ENCODE assay signal across 5 cellular contexts in the genomic region with DNA sequence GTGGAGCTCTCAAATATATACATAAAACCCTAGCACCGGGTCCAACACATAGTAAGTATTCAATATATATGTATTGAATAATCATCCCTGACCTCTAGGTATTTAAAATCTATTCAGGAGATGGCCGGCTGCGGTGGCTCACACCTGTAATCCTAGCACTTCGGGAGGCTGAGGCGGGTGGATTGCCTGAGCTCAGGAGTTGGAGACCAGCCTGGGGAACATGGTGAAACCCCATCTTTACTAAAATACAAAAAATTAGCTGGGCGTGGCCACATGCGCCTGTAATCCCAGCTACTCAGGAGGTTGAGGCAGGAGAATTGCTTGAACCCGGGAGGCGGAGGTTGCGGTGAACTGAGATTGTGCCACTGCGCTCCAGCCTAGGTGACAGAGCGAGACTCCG. TPM values are rescaled to one million over a fixed set of nuclear protein-coding genes. Genes with fewer than 3 reads are reported as not detected.
DNase-seq lines count a peak whose midpoint lies in the region; ATAC-seq, FAIRE-seq and TF ChIP-seq lines count a peak whose summit lies in the region.
"Not testable (repeated sequence)": the region's sequence is repeated elsewhere in the genome, so short reads cannot be mapped to it uniquely, and the experiment has no call there.

No MANE protein-coding gene starts in this region.

- H3K4me1 Mint-ChIP-seq in IgD-negative memory B cell: peaks cover 30 to 34% (median 31%) of the 10 kb centered on the region in 3 donors
- H3K4me1 Mint-ChIP-seq in activated CD8-positive, alpha-beta T cell treated with anti-CD3 and anti-CD28 coated beads, Interleukin-2, amount 10 ng/mL, durations not matched to agents 7 days and 5 days (ENCODE audit: low read depth): peaks cover 45% of the 10 kb centered on the region

- in situ Hi-C loops in HepG2 (cut with HindIII; ENCODE audit: extremely low pct_ligation_motif_present, low pct_unique_long_range_greater_than_20kb): loop anchor here (5.0 kb wide), 1 partner anchor 779 kb away; no protein-coding TSS in a partner anchor

- H3K27me3 Mint-ChIP-seq in IgD-negative memory B cell; activated CD8-positive, alpha-beta T cell treated with anti-CD3 and anti-CD28 coated beads, Interleukin-2, amount 10 ng/mL, durations not matched to agents 7 days and 5 days (ENCODE audit: low read depth): not testable (repeated sequence)

- TF ChIP-seq POLR2A in HepG2 (IDR thresholded peaks at IDR 0.05; ENCODE audit: insufficient read depth in 1 of 2, low read depth in 2 of 2, low read length in 2 of 2); prostate gland (IDR thresholded peaks at IDR 0.05): not testable (repeated sequence)

- WGBS in HepG2 (ENCODE audit: low lambda C conversion rate): 79% methylated on average over 13 of the region's 13 CpGs
- 78% methylated on average over 13 of the region's 13 CpGs for WGBS in prostate gland

- intact Hi-C loops in HepG2 (cut with micrococcal nuclease; ENCODE audit: unreplicated experiment); prostate gland (cut with DNase I): not testable (repeated sequence)

- BruUV-seq in HepG2 (replicated peaks; lab: Mats Ljungman, UMichigan): not testable (repeated sequence)

- not testable (repeated sequence) for TF ChIP-seq RAD21 in HepG2 (CRISPR knock-in tag; IDR thresholded peaks at IDR 0.05)

- not testable (repeated sequence) for H3K9me3 Mint-ChIP-seq in IgD-negative memory B cell; activated CD8-positive, alpha-beta T cell treated with anti-CD3 and anti-CD28 coated beads, Interleukin-2, amount 10 ng/mL, durations not matched to agents 7 days and 5 days (ENCODE audit: insufficient read depth)

- H3K27ac ChIP-seq in coronary artery (peak overlapping the region in 1 of 2 donors; percentile 98), prostate gland (peak overlapping the region; percentile 47 to 98)
- not testable (repeated sequence) for H3K27ac ChIP-seq in HepG2 (ENCODE audit: extremely low read length, insufficient read depth, low read length)

- not testable (repeated sequence) for TF ChIP-seq EP300 in HepG2 (IDR thresholded peaks at IDR 0.05; ENCODE audit: low read depth in 2 of 2, low read length in 2 of 2); HepG2 (CRISPR knock-in tag; IDR thresholded peaks at IDR 0.05; ENCODE audit: borderline replicate concordance)

- CTCF ChIA-PET in activated CD8-positive, alpha-beta T cell treated with anti-CD3 and anti-CD28 coated beads, Interleukin-2, amount 10 ng/mL, durations not matched to agents 7 days and 5 days (lab: Charles Lee): interaction anchor here (0.6 to 1.9 kb wide), 7 partner anchors 14 to 74 kb away, joined by 3 to 7 read pairs (median 4); partner anchors contain the start of genes AGPAT1 and FKBPL
- CTCF ChIA-PET in HepG2 (lab: Yijun Ruan, JAX; ENCODE audit: low intra/inter-chr PET ratio, low total read pairs): not testable (repeated sequence)

- DNase-seq in activated CD8-positive, alpha-beta T cell treated with anti-CD3 and anti-CD28 coated beads, Interleukin-2, amount 10 ng/mL, durations not matched to agents 7 days and 5 days; coronary artery (ENCODE audit: low spot score); HepG2 (ENCODE audit: low spot score); prostate gland (ENCODE audit: low spot score): not testable (repeated sequence)

- POLR2A ChIA-PET in activated CD8-positive, alpha-beta T cell treated with anti-CD3 and anti-CD28 coated beads, Interleukin-2, amount 10 ng/mL, durations not matched to agents 7 days and 5 days (lab: Charles Lee): interaction anchor here (0.6 to 6.5 kb wide), 8 partner anchors 10 to 71 kb away, joined by 3 to 45 read pairs (median 5); partner anchors contain the start of genes AGPAT1, ATF6B, FKBPL and RNF5
- POLR2A ChIA-PET in HepG2 (lab: Yijun Ruan, JAX): interaction anchor here (1.2 to 1.3 kb wide), 3 partner anchors 10 to 779 kb away, joined by 6 to 8 read pairs (median 7); partner anchors contain the start of gene AGPAT1

- not testable (repeated sequence) for H3K9me3 ChIP-seq in HepG2 (ENCODE audit: low read length); prostate gland

- H3K4me3 Mint-ChIP-seq in IgD-negative memory B cell: peak overlapping the region; percentile 92 to 99 (median 96)
- peak overlapping the region; percentile 99 for H3K4me3 Mint-ChIP-seq in activated CD8-positive, alpha-beta T cell treated with anti-CD3 and anti-CD28 coated beads, Interleukin-2, amount 10 ng/mL, durations not matched to agents 7 days and 5 days

- not testable (repeated sequence) for H2AFZ ChIP-seq in HepG2 (ENCODE audit: low read length)

- H4K20me1 ChIP-seq in HepG2 (ENCODE audit: insufficient read depth, low read length): not testable (repeated sequence)

- not testable (repeated sequence) for H3K36me3 Mint-ChIP-seq in IgD-negative memory B cell
- peaks cover 37% of the 10 kb centered on the region for H3K36me3 Mint-ChIP-seq in activated CD8-positive, alpha-beta T cell treated with anti-CD3 and anti-CD28 coated beads, Interleukin-2, amount 10 ng/mL, durations not matched to agents 7 days and 5 days (ENCODE audit: low read depth)

- H3K27me3 ChIP-seq in HepG2 (ENCODE audit: control insufficient read depth in 1 of 2, insufficient read depth in 2 of 2, low read length in 2 of 2); prostate gland (replicated peaks; ENCODE audit: insufficient read depth): not testable (repeated sequence)

- not testable (repeated sequence) for TF ChIP-seq CTCF in coronary artery (IDR thresholded peaks at IDR 0.05); HepG2 (CRISPR knock-in tag; IDR thresholded peaks at IDR 0.05); prostate gland (IDR thresholded peaks at IDR 0.05)

- H3K4me3 ChIP-seq in coronary artery (peak overlapping the region; percentile 93), HepG2 (replicated peaks in 1 of 3; ENCODE audit: insufficient read depth in 1 of 3, low read depth in 2 of 3, low read length in 3 of 3) (peak overlapping the region in 1 of 3 experiments; percentile 42; a peak in 1 of 6 replicates)
- not testable (repeated sequence) for H3K4me3 ChIP-seq in prostate gland

- H3K4me2 ChIP-seq in HepG2 (ENCODE audit: low read depth, low read length): peak overlapping the region; percentile 33

- H3K36me3 ChIP-seq in HepG2 (replicated peaks in 1 of 2; ENCODE audit: control insufficient read depth in 1 of 2, insufficient read depth in 2 of 2, low read length in 2 of 2); prostate gland: not testable (repeated sequence)

- peaks cover 15% of the 10 kb centered on the region for H3K79me2 ChIP-seq in HepG2 (ENCODE audit: insufficient read depth, low read length)

- H3K27ac Mint-ChIP-seq in IgD-negative memory B cell: peak overlapping the region; percentile 96 to 99 (median 96)
- peak overlapping the region; percentile 97 for H3K27ac Mint-ChIP-seq in activated CD8-positive, alpha-beta T cell treated with anti-CD3 and anti-CD28 coated beads, Interleukin-2, amount 10 ng/mL, durations not matched to agents 7 days and 5 days

- H3K4me1 ChIP-seq in HepG2 (ENCODE audit: insufficient read depth, low read length): peaks cover 66% of the 10 kb centered on the region
- H3K4me1 ChIP-seq in prostate gland (replicated peaks): not testable (repeated sequence)

- not testable (repeated sequence) for H3K9ac ChIP-seq in HepG2 (ENCODE audit: insufficient read depth, low read depth, low read length)

- ATAC-seq in activated CD8-positive, alpha-beta T cell treated with anti-CD3 and anti-CD28 coated beads, Interleukin-2, amount 10 ng/mL, durations not matched to agents 7 days and 5 days; HepG2: not testable (repeated sequence)

- not testable (repeated sequence) for FAIRE-seq in HepG2 (lab: Jason Lieb, UNC)

RNA-seq across cellular contexts. Expression of gene GPSM3, which starts 0.7 kb away (rescaled TPM):
- polyA plus RNA-seq in IgD-negative memory B cell (156 TPM), HepG2 (2011; rRNA removed) (6.2 and 7.5 TPM in 2 replicates)
- 100 to 1,000 TPM; 216 to 223 TPM for total RNA-seq in activated CD8-positive, alpha-beta T cell treated with anti-CD3 and anti-CD28 coated beads, Interleukin-2, amount 10 ng/mL, durations not matched to agents 7 days and 5 days
- total RNA-seq in HepG2 (2016; rRNA removed; fragmentation: Illumina TruSeq; extraction: Trizol) (0.18 and 0.27 TPM in 2 replicates), prostate gland (1 to 10 TPM; 5.1 to 5.9 TPM)
- total RNA-seq in HepG2 (2016; cell fraction: cytosol; rRNA removed; fragmentation: Illumina TruSeq; extraction: Trizol; ENCODE audit: low read depth): 0.44 and 0.81 TPM in 2 replicates
- 0.22 and 0.37 TPM in 2 replicates for total RNA-seq in HepG2 (2016; cell fraction: insoluble cytoplasmic fraction; rRNA removed; fragmentation: Illumina TruSeq; extraction: Trizol)
- total RNA-seq in HepG2 (2016; cell fraction: membrane; rRNA removed; fragmentation: Illumina TruSeq; extraction: Trizol): 0.56 and 0.86 TPM in 2 replicates
- 0.37 TPM in 1 of 2 replicates, not detected in the other for total RNA-seq in HepG2 (2016; cell fraction: nucleus; rRNA removed; fragmentation: Illumina TruSeq; extraction: Trizol)
- 4.7 and 5.8 TPM in 2 replicates for polyA plus RNA-seq in HepG2 (2011; cell fraction: cytosol; rRNA removed)
- 5.9 and 6.0 TPM in 2 replicates for polyA plus RNA-seq in HepG2 (2011; cell fraction: nucleus; rRNA removed)
- polyA plus RNA-seq in HepG2 (2012): 3.3 and 4.1 TPM in 2 replicates
- 0.46 and 0.87 TPM in 2 replicates for polyA plus RNA-seq in HepG2 (2016; cell fraction: cytosol; fragmentation: Illumina TruSeq; extraction: Trizol; ENCODE audit: low read depth)
- polyA plus RNA-seq in HepG2 (2016; cell fraction: insoluble cytoplasmic fraction; fragmentation: Illumina TruSeq; extraction: Trizol; ENCODE audit: low read depth): 0.22 and 0.38 TPM in 2 replicates
- 0.89 and 1.0 TPM in 2 replicates for polyA plus RNA-seq in HepG2 (2016; cell fraction: membrane; fragmentation: Illumina TruSeq; extraction: Trizol; ENCODE audit: low read depth)
- 0.45 and 0.55 TPM in 2 replicates for polyA plus RNA-seq in HepG2 (2016; cell fraction: nucleus; fragmentation: Illumina TruSeq; extraction: Trizol; ENCODE audit: insufficient read depth, low read depth)
- polyA minus RNA-seq in HepG2 (2011; rRNA and poly(A)+ RNA removed; ENCODE audit: low replicate concordance): 0.42 and 2.7 TPM in 2 replicates
- polyA minus RNA-seq in HepG2 (2011; cell fraction: cytosol; rRNA and poly(A)+ RNA removed): 1.2 and 1.7 TPM in 2 replicates
- 1.3 and 1.9 TPM in 2 replicates for polyA minus RNA-seq in HepG2 (2011; cell fraction: nucleus; rRNA and poly(A)+ RNA removed)

RNA-seq across cellular contexts. Expression of gene PBX2, which starts 3.1 kb away (rescaled TPM):
- 3.3 TPM for polyA plus RNA-seq in IgD-negative memory B cell
- total RNA-seq in activated CD8-positive, alpha-beta T cell treated with anti-CD3 and anti-CD28 coated beads, Interleukin-2, amount 10 ng/mL, durations not matched to agents 7 days and 5 days: 10 to 100 TPM; 60.5 to 68.5 TPM
- 42.3 and 45.2 TPM in 2 replicates for total RNA-seq in HepG2 (2016; rRNA removed; fragmentation: Illumina TruSeq; extraction: Trizol)
- 12.1 and 13.1 TPM in 2 replicates for total RNA-seq in HepG2 (2016; cell fraction: cytosol; rRNA removed; fragmentation: Illumina TruSeq; extraction: Trizol; ENCODE audit: low read depth)
- total RNA-seq in HepG2 (2016; cell fraction: insoluble cytoplasmic fraction; rRNA removed; fragmentation: Illumina TruSeq; extraction: Trizol): 42.9 and 44.9 TPM in 2 replicates
- 41.6 and 42.9 TPM in 2 replicates for total RNA-seq in HepG2 (2016; cell fraction: membrane; rRNA removed; fragmentation: Illumina TruSeq; extraction: Trizol)
- total RNA-seq in HepG2 (2016; cell fraction: nucleus; rRNA removed; fragmentation: Illumina TruSeq; extraction: Trizol): 25.7 and 31.6 TPM in 2 replicates
- polyA plus RNA-seq in HepG2 (2011; rRNA removed): 77.8 and 102 TPM in 2 replicates
- 64.6 and 73.5 TPM in 2 replicates for polyA plus RNA-seq in HepG2 (2011; cell fraction: cytosol; rRNA removed)
- polyA plus RNA-seq in HepG2 (2011; cell fraction: nucleus; rRNA removed): 182 TPM in 2 replicates
- polyA plus RNA-seq in HepG2 (2012): 59.3 and 64.5 TPM in 2 replicates
- polyA plus RNA-seq in HepG2 (2016; cell fraction: cytosol; fragmentation: Illumina TruSeq; extraction: Trizol; ENCODE audit: low read depth): 13.4 and 14.0 TPM in 2 replicates
- polyA plus RNA-seq in HepG2 (2016; cell fraction: insoluble cytoplasmic fraction; fragmentation: Illumina TruSeq; extraction: Trizol; ENCODE audit: low read depth): 65.7 and 70.8 TPM in 2 replicates
- 43.5 and 44.8 TPM in 2 replicates for polyA plus RNA-seq in HepG2 (2016; cell fraction: membrane; fragmentation: Illumina TruSeq; extraction: Trizol; ENCODE audit: low read depth)
- 91.8 and 101 TPM in 2 replicates for polyA plus RNA-seq in HepG2 (2016; cell fraction: nucleus; fragmentation: Illumina TruSeq; extraction: Trizol; ENCODE audit: insufficient read depth, low read depth)
- 42.4 and 74.2 TPM in 2 replicates for polyA minus RNA-seq in HepG2 (2011; rRNA and poly(A)+ RNA removed; ENCODE audit: low replicate concordance)
- 34.8 and 36.8 TPM in 2 replicates for polyA minus RNA-seq in HepG2 (2011; cell fraction: cytosol; rRNA and poly(A)+ RNA removed)
- polyA minus RNA-seq in HepG2 (2011; cell fraction: nucleus; rRNA and poly(A)+ RNA removed): 46.7 and 47.1 TPM in 2 replicates
- total RNA-seq in prostate gland: 100 to 1,000 TPM in 1 of 2 donors, 10 to 100 TPM in 1; 61.5 to 102 TPM

RNA-seq across cellular contexts. Expression of gene AGER, which starts 9.0 kb away (rescaled TPM):
- polyA plus RNA-seq in IgD-negative memory B cell (0.58 TPM), HepG2 (2011; rRNA removed) (5.1 and 5.7 TPM in 2 replicates)
- total RNA-seq in activated CD8-positive, alpha-beta T cell treated with anti-CD3 and anti-CD28 coated beads, Interleukin-2, amount 10 ng/mL, durations not matched to agents 7 days and 5 days: 10 to 100 TPM; 27.8 to 29.9 TPM
- total RNA-seq in HepG2 (2016; rRNA removed; fragmentation: Illumina TruSeq; extraction: Trizol) (0.41 and 1.9 TPM in 2 replicates), prostate gland (1 to 10 TPM; 3.3 to 3.8 TPM)
- 2.6 and 2.7 TPM in 2 replicates for total RNA-seq in HepG2 (2016; cell fraction: cytosol; rRNA removed; fragmentation: Illumina TruSeq; extraction: Trizol; ENCODE audit: low read depth)
- 0.62 and 1.6 TPM in 2 replicates for total RNA-seq in HepG2 (2016; cell fraction: insoluble cytoplasmic fraction; rRNA removed; fragmentation: Illumina TruSeq; extraction: Trizol)
- 1.0 and 1.2 TPM in 2 replicates for total RNA-seq in HepG2 (2016; cell fraction: membrane; rRNA removed; fragmentation: Illumina TruSeq; extraction: Trizol)
- 2.8 and 4.0 TPM in 2 replicates for total RNA-seq in HepG2 (2016; cell fraction: nucleus; rRNA removed; fragmentation: Illumina TruSeq; extraction: Trizol)
- 0.83 and 1.4 TPM in 2 replicates for polyA plus RNA-seq in HepG2 (2011; cell fraction: cytosol; rRNA removed)
- 50.1 and 67.3 TPM in 2 replicates for polyA plus RNA-seq in HepG2 (2011; cell fraction: nucleus; rRNA removed)
- 8.4 and 12.5 TPM in 2 replicates for polyA plus RNA-seq in HepG2 (2012)
- polyA plus RNA-seq in HepG2 (2016; cell fraction: cytosol; fragmentation: Illumina TruSeq; extraction: Trizol; ENCODE audit: low read depth): 1.2 and 1.8 TPM in 2 replicates
- 0.76 and 1.1 TPM in 2 replicates for polyA plus RNA-seq in HepG2 (2016; cell fraction: insoluble cytoplasmic fraction; fragmentation: Illumina TruSeq; extraction: Trizol; ENCODE audit: low read depth)
- polyA plus RNA-seq in HepG2 (2016; cell fraction: membrane; fragmentation: Illumina TruSeq; extraction: Trizol; ENCODE audit: low read depth): 1.5 and 1.9 TPM in 2 replicates
- polyA plus RNA-seq in HepG2 (2016; cell fraction: nucleus; fragmentation: Illumina TruSeq; extraction: Trizol; ENCODE audit: insufficient read depth, low read depth): 22.5 and 29.9 TPM in 2 replicates
- polyA minus RNA-seq in HepG2 (2011; rRNA and poly(A)+ RNA removed; ENCODE audit: low replicate concordance): 1.0 and 1.1 TPM in 2 replicates
- not detected in 2 replicates for polyA minus RNA-seq in HepG2 (2011; cell fraction: cytosol; rRNA and poly(A)+ RNA removed)
- 5.3 and 9.2 TPM in 2 replicates for polyA minus RNA-seq in HepG2 (2011; cell fraction: nucleus; rRNA and poly(A)+ RNA removed)

RNA-seq across cellular contexts. Expression of gene RNF5, which starts 14.9 kb away (rescaled TPM):
- polyA plus RNA-seq in IgD-negative memory B cell (88.8 TPM), HepG2 (2011; rRNA removed) (117 and 131 TPM in 2 replicates)
- total RNA-seq in activated CD8-positive, alpha-beta T cell treated with anti-CD3 and anti-CD28 coated beads, Interleukin-2, amount 10 ng/mL, durations not matched to agents 7 days and 5 days: 10 to 100 TPM; 40.4 to 43.3 TPM
- total RNA-seq in HepG2 (2016; rRNA removed; fragmentation: Illumina TruSeq; extraction: Trizol) (98.0 and 107 TPM in 2 replicates), prostate gland (100 to 1,000 TPM in 1 of 2 donors, 10 to 100 TPM in 1; 98.6 to 129 TPM)
- 51.1 and 51.5 TPM in 2 replicates for total RNA-seq in HepG2 (2016; cell fraction: cytosol; rRNA removed; fragmentation: Illumina TruSeq; extraction: Trizol; ENCODE audit: low read depth)
- 100 and 113 TPM in 2 replicates for total RNA-seq in HepG2 (2016; cell fraction: insoluble cytoplasmic fraction; rRNA removed; fragmentation: Illumina TruSeq; extraction: Trizol)
- total RNA-seq in HepG2 (2016; cell fraction: membrane; rRNA removed; fragmentation: Illumina TruSeq; extraction: Trizol): 81.3 and 84.1 TPM in 2 replicates
- 38.9 and 40.1 TPM in 2 replicates for total RNA-seq in HepG2 (2016; cell fraction: nucleus; rRNA removed; fragmentation: Illumina TruSeq; extraction: Trizol)
- 180 and 181 TPM in 2 replicates for polyA plus RNA-seq in HepG2 (2011; cell fraction: cytosol; rRNA removed)
- 49.7 and 51.1 TPM in 2 replicates for polyA plus RNA-seq in HepG2 (2011; cell fraction: nucleus; rRNA removed)
- 124 and 133 TPM in 2 replicates for polyA plus RNA-seq in HepG2 (2012)
- polyA plus RNA-seq in HepG2 (2016; cell fraction: cytosol; fragmentation: Illumina TruSeq; extraction: Trizol; ENCODE audit: low read depth): 72.5 TPM in 2 replicates
- 150 and 151 TPM in 2 replicates for polyA plus RNA-seq in HepG2 (2016; cell fraction: insoluble cytoplasmic fraction; fragmentation: Illumina TruSeq; extraction: Trizol; ENCODE audit: low read depth)
- polyA plus RNA-seq in HepG2 (2016; cell fraction: membrane; fragmentation: Illumina TruSeq; extraction: Trizol; ENCODE audit: low read depth): 109 and 112 TPM in 2 replicates
- 75.3 and 76.6 TPM in 2 replicates for polyA plus RNA-seq in HepG2 (2016; cell fraction: nucleus; fragmentation: Illumina TruSeq; extraction: Trizol; ENCODE audit: insufficient read depth, low read depth)
- 64.0 and 99.2 TPM in 2 replicates for polyA minus RNA-seq in HepG2 (2011; rRNA and poly(A)+ RNA removed; ENCODE audit: low replicate concordance)
- polyA minus RNA-seq in HepG2 (2011; cell fraction: cytosol; rRNA and poly(A)+ RNA removed): 36.3 and 44.2 TPM in 2 replicates
- 16.9 and 18.9 TPM in 2 replicates for polyA minus RNA-seq in HepG2 (2011; cell fraction: nucleus; rRNA and poly(A)+ RNA removed)

RNA-seq across cellular contexts. Expression of gene AGPAT1, which starts 17.2 kb away (rescaled TPM):
- polyA plus RNA-seq in IgD-negative memory B cell (17.2 TPM), HepG2 (2011; rRNA removed) (139 and 164 TPM in 2 replicates)
- total RNA-seq in activated CD8-positive, alpha-beta T cell treated with anti-CD3 and anti-CD28 coated beads, Interleukin-2, amount 10 ng/mL, durations not matched to agents 7 days and 5 days: 10 to 100 TPM; 40.4 to 46.6 TPM
- total RNA-seq in HepG2 (2016; rRNA removed; fragmentation: Illumina TruSeq; extraction: Trizol) (40.4 and 51.3 TPM in 2 replicates), prostate gland (100 to 1,000 TPM in 1 of 2 donors, 10 to 100 TPM in 1; 52.6 to 113 TPM)
- total RNA-seq in HepG2 (2016; cell fraction: cytosol; rRNA removed; fragmentation: Illumina TruSeq; extraction: Trizol; ENCODE audit: low read depth): 81.2 and 93.6 TPM in 2 replicates
- total RNA-seq in HepG2 (2016; cell fraction: insoluble cytoplasmic fraction; rRNA removed; fragmentation: Illumina TruSeq; extraction: Trizol): 33.4 and 51.4 TPM in 2 replicates
- total RNA-seq in HepG2 (2016; cell fraction: membrane; rRNA removed; fragmentation: Illumina TruSeq; extraction: Trizol): 155 and 171 TPM in 2 replicates
- total RNA-seq in HepG2 (2016; cell fraction: nucleus; rRNA removed; fragmentation: Illumina TruSeq; extraction: Trizol): 32.0 and 35.9 TPM in 2 replicates
- 172 and 177 TPM in 2 replicates for polyA plus RNA-seq in HepG2 (2011; cell fraction: cytosol; rRNA removed)
- polyA plus RNA-seq in HepG2 (2011; cell fraction: nucleus; rRNA removed): 110 and 131 TPM in 2 replicates
- polyA plus RNA-seq in HepG2 (2012): 90.8 and 93.8 TPM in 2 replicates
- polyA plus RNA-seq in HepG2 (2016; cell fraction: cytosol; fragmentation: Illumina TruSeq; extraction: Trizol; ENCODE audit: low read depth): 243 and 265 TPM in 2 replicates
- polyA plus RNA-seq in HepG2 (2016; cell fraction: insoluble cytoplasmic fraction; fragmentation: Illumina TruSeq; extraction: Trizol; ENCODE audit: low read depth): 72.4 and 91.5 TPM in 2 replicates
- polyA plus RNA-seq in HepG2 (2016; cell fraction: membrane; fragmentation: Illumina TruSeq; extraction: Trizol; ENCODE audit: low read depth): 343 and 366 TPM in 2 replicates
- polyA plus RNA-seq in HepG2 (2016; cell fraction: nucleus; fragmentation: Illumina TruSeq; extraction: Trizol; ENCODE audit: insufficient read depth, low read depth): 92.4 and 99.1 TPM in 2 replicates
- 171 and 334 TPM in 2 replicates for polyA minus RNA-seq in HepG2 (2011; rRNA and poly(A)+ RNA removed; ENCODE audit: low replicate concordance)
- 80.3 and 91.5 TPM in 2 replicates for polyA minus RNA-seq in HepG2 (2011; cell fraction: cytosol; rRNA and poly(A)+ RNA removed)
- polyA minus RNA-seq in HepG2 (2011; cell fraction: nucleus; rRNA and poly(A)+ RNA removed): 25.5 and 38.5 TPM in 2 replicates

Comparison
In these comparisons a context has a peak if more than half of its experiments do, and no peak if none do; other contexts are left out.
1. RNA of gene GPSM3, which starts 0.7 kb away (total RNA-seq): 216 to 223 TPM in activated CD8-positive, alpha-beta T cell treated with anti-CD3 and anti-CD28 coated beads, Interleukin-2, amount 10 ng/mL, durations not matched to agents 7 days and 5 days; 5.1 to 5.9 TPM in prostate gland and 0.18 to 0.86 TPM in HepG2; every median in the first group is over 10 times any median in the second.
2. RNA of gene AGER, which starts 9.0 kb away (total RNA-seq): 27.8 to 29.9 TPM in activated CD8-positive, alpha-beta T cell treated with anti-CD3 and anti-CD28 coated beads, Interleukin-2, amount 10 ng/mL, durations not matched to agents 7 days and 5 days; 3.3 to 3.8 TPM in prostate gland and 0.41 to 4.0 TPM in HepG2; every median in the first group is over 4 times any median in the second.